In genomic region chr21:29649370-29649963, GRCh38 we compare ENCODE assay signal across 1 cellular context.
TF ChIP-seq lines count a peak whose summit lies in the region.

No MANE protein-coding gene starts in this region.

TF ChIP-seq in K562, 482 proteins besides CTCF, POLR2A, EP300 and RAD21 (continued from another document and continues in another):
- no peak for TF ChIP-seq PRPF4 (IDR thresholded peaks at IDR 0.05; ENCODE audit: insufficient read depth, low read depth, low read length, poor library complexity, severe bottlenecking)
- TF ChIP-seq IRF9 (tag; IDR thresholded peaks at IDR 0.05), result no peak
- peak in 1 of 2 experiments; percentile 50; a peak in 2 of 4 replicates for TF ChIP-seq HDAC1 (IDR thresholded peaks at IDR 0.05)
- no peak for TF ChIP-seq ZC3H11A (IDR thresholded peaks at IDR 0.05; ENCODE audit: low read depth, low read length)
- TF ChIP-seq ZNF311 (CRISPR knock-in tag; IDR thresholded peaks at IDR 0.05), result 0 out of 2 replicates have a peak, but pooled peaks have one; percentile 59
- peak; percentile 57 for TF ChIP-seq MYC (IDR thresholded peaks at IDR 0.05; ENCODE audit: low read depth, low read length)
- TF ChIP-seq MYC (CRISPR knock-in tag; IDR thresholded peaks at IDR 0.05; ENCODE audit: borderline replicate concordance, low read depth), result no peak
- TF ChIP-seq HEY1 (CRISPR knock-in tag; IDR thresholded peaks at IDR 0.05; ENCODE audit: borderline replicate concordance), result no peak
- TF ChIP-seq ZBTB49 (CRISPR knock-in tag; IDR thresholded peaks at IDR 0.05; ENCODE audit: borderline replicate concordance), result no peak
- TF ChIP-seq SETDB1 (IDR thresholded peaks at IDR 0.05; ENCODE audit: low read length), result no peak
- no peak for TF ChIP-seq CTCFL (IDR thresholded peaks at IDR 0.05; ENCODE audit: borderline replicate concordance, insufficient read depth, low read depth, low read length, poor library complexity, severe bottlenecking)
- TF ChIP-seq CREM (IDR thresholded peaks at IDR 0.05; ENCODE audit: low read depth), result peak; percentile 91
- no peak for TF ChIP-seq ZNF695 (CRISPR knock-in tag; IDR thresholded peaks at IDR 0.05)
- TF ChIP-seq NFIX (CRISPR knock-in tag; IDR thresholded peaks at IDR 0.05; ENCODE audit: low read depth), result no peak
- no peak for TF ChIP-seq MAX (CRISPR knock-in tag; IDR thresholded peaks at IDR 0.05)
- TF ChIP-seq, protein P1, sequence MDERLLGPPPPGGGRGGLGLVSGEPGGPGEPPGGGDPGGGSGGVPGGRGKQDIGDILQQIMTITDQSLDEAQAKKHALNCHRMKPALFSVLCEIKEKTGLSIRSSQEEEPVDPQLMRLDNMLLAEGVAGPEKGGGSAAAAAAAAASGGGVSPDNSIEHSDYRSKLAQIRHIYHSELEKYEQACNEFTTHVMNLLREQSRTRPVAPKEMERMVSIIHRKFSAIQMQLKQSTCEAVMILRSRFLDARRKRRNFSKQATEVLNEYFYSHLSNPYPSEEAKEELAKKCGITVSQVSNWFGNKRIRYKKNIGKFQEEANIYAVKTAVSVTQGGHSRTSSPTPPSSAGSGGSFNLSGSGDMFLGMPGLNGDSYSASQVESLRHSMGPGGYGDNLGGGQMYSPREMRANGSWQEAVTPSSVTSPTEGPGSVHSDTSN (CRISPR knock-in tag; IDR thresholded peaks at IDR 0.05; ENCODE audit: low read depth), result no peak
- TF ChIP-seq, protein P1 (tag; conservative IDR thresholded peaks at IDR 0.05; ENCODE audit: low read depth), result peak; percentile 45; the same call in 1 of the 2 replicates
- TF ChIP-seq STAG1 (CRISPR knock-in tag; IDR thresholded peaks at IDR 0.05; ENCODE audit: borderline replicate concordance), result no peak
- TF ChIP-seq FOXJ2 (tag; IDR thresholded peaks at IDR 0.05), result no peak
- no peak for TF ChIP-seq NFYB (IDR thresholded peaks at IDR 0.05; ENCODE audit: extremely low read depth, insufficient read length)
- TF ChIP-seq HMBOX1 (IDR thresholded peaks at IDR 0.05), result peak; percentile 77
- TF ChIP-seq PCBP1 (IDR thresholded peaks at IDR 0.05; ENCODE audit: low read depth, low read length, poor library complexity, severe bottlenecking), result no peak
- TF ChIP-seq JUNB (CRISPR knock-in tag; conservative IDR thresholded peaks at IDR 0.05), result no peak
- TF ChIP-seq CREB5 (CRISPR knock-in tag; IDR thresholded peaks at IDR 0.05), result no peak
- TF ChIP-seq PTBP1 (IDR thresholded peaks at IDR 0.05; ENCODE audit: low read depth, low read length), result no peak
- TF ChIP-seq RBFOX2 (IDR thresholded peaks at IDR 0.05; ENCODE audit: low read depth, low read length), result peak; percentile 50
- TF ChIP-seq, protein P2, sequence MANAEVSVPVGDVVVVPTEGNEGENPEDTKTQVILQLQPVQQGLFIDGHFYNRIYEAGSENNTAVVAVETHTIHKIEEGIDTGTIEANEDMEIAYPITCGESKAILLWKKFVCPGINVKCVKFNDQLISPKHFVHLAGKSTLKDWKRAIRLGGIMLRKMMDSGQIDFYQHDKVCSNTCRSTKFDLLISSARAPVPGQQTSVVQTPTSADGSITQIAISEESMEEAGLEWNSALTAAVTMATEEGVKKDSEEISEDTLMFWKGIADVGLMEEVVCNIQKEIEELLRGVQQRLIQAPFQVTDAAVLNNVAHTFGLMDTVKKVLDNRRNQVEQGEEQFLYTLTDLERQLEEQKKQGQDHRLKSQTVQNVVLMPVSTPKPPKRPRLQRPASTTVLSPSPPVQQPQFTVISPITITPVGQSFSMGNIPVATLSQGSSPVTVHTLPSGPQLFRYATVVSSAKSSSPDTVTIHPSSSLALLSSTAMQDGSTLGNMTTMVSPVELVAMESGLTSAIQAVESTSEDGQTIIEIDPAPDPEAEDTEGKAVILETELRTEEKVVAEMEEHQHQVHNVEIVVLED (CRISPR knock-in tag; IDR thresholded peaks at IDR 0.05), result peak; percentile 41; the same call in 1 of the 2 replicates
- TF ChIP-seq PPARD (CRISPR knock-in tag; IDR thresholded peaks at IDR 0.05), result no peak
- TF ChIP-seq ZNF23 (CRISPR knock-in tag; IDR thresholded peaks at IDR 0.05), result no peak
- peak; percentile 48; the same call in 1 of the 2 replicates for TF ChIP-seq NR4A1 (CRISPR knock-in tag; IDR thresholded peaks at IDR 0.05)
- TF ChIP-seq NR4A1 (tag; IDR thresholded peaks at IDR 0.05), result no peak; the same call in 1 of the 2 replicates
- TF ChIP-seq ERF (CRISPR knock-in tag; IDR thresholded peaks at IDR 0.05), result peak; percentile 55; the same call in 1 of the 2 replicates
- TF ChIP-seq, protein P3, sequence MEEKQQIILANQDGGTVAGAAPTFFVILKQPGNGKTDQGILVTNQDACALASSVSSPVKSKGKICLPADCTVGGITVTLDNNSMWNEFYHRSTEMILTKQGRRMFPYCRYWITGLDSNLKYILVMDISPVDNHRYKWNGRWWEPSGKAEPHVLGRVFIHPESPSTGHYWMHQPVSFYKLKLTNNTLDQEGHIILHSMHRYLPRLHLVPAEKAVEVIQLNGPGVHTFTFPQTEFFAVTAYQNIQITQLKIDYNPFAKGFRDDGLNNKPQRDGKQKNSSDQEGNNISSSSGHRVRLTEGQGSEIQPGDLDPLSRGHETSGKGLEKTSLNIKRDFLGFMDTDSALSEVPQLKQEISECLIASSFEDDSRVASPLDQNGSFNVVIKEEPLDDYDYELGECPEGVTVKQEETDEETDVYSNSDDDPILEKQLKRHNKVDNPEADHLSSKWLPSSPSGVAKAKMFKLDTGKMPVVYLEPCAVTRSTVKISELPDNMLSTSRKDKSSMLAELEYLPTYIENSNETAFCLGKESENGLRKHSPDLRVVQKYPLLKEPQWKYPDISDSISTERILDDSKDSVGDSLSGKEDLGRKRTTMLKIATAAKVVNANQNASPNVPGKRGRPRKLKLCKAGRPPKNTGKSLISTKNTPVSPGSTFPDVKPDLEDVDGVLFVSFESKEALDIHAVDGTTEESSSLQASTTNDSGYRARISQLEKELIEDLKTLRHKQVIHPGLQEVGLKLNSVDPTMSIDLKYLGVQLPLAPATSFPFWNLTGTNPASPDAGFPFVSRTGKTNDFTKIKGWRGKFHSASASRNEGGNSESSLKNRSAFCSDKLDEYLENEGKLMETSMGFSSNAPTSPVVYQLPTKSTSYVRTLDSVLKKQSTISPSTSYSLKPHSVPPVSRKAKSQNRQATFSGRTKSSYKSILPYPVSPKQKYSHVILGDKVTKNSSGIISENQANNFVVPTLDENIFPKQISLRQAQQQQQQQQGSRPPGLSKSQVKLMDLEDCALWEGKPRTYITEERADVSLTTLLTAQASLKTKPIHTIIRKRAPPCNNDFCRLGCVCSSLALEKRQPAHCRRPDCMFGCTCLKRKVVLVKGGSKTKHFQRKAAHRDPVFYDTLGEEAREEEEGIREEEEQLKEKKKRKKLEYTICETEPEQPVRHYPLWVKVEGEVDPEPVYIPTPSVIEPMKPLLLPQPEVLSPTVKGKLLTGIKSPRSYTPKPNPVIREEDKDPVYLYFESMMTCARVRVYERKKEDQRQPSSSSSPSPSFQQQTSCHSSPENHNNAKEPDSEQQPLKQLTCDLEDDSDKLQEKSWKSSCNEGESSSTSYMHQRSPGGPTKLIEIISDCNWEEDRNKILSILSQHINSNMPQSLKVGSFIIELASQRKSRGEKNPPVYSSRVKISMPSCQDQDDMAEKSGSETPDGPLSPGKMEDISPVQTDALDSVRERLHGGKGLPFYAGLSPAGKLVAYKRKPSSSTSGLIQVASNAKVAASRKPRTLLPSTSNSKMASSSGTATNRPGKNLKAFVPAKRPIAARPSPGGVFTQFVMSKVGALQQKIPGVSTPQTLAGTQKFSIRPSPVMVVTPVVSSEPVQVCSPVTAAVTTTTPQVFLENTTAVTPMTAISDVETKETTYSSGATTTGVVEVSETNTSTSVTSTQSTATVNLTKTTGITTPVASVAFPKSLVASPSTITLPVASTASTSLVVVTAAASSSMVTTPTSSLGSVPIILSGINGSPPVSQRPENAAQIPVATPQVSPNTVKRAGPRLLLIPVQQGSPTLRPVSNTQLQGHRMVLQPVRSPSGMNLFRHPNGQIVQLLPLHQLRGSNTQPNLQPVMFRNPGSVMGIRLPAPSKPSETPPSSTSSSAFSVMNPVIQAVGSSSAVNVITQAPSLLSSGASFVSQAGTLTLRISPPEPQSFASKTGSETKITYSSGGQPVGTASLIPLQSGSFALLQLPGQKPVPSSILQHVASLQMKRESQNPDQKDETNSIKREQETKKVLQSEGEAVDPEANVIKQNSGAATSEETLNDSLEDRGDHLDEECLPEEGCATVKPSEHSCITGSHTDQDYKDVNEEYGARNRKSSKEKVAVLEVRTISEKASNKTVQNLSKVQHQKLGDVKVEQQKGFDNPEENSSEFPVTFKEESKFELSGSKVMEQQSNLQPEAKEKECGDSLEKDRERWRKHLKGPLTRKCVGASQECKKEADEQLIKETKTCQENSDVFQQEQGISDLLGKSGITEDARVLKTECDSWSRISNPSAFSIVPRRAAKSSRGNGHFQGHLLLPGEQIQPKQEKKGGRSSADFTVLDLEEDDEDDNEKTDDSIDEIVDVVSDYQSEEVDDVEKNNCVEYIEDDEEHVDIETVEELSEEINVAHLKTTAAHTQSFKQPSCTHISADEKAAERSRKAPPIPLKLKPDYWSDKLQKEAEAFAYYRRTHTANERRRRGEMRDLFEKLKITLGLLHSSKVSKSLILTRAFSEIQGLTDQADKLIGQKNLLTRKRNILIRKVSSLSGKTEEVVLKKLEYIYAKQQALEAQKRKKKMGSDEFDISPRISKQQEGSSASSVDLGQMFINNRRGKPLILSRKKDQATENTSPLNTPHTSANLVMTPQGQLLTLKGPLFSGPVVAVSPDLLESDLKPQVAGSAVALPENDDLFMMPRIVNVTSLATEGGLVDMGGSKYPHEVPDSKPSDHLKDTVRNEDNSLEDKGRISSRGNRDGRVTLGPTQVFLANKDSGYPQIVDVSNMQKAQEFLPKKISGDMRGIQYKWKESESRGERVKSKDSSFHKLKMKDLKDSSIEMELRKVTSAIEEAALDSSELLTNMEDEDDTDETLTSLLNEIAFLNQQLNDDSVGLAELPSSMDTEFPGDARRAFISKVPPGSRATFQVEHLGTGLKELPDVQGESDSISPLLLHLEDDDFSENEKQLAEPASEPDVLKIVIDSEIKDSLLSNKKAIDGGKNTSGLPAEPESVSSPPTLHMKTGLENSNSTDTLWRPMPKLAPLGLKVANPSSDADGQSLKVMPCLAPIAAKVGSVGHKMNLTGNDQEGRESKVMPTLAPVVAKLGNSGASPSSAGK (IDR thresholded peaks at IDR 0.05), result peak; percentile 45; the same call in 1 of the 2 replicates
